In genomic region chr11:33774356-33775063, GRCh38 we compare ENCODE assay signal across 8 cellular contexts. TPM values are rescaled to one million over a fixed set of nuclear protein-coding genes. Genes with fewer than 3 reads are reported as not detected.
DNase-seq lines count a peak whose midpoint lies in the region; ATAC-seq, FAIRE-seq and TF ChIP-seq lines count a peak whose summit lies in the region.

FBXO3 (minus strand) TSS chr11:33774520; CDS start chr11:33774497, 23 bp downstream.

- peaks cover 29% of the 10 kb centered on the region for H4K20me1 ChIP-seq in astrocyte (ENCODE audit: insufficient read depth, low read length)

- H3K4me1 Mint-ChIP-seq in astrocyte (ENCODE audit: low read depth, unreplicated experiment) = peaks cover 11% of the 10 kb centered on the region

- H3K4me3 ChIP-seq in astrocyte (ENCODE audit: insufficient read depth, low read depth, low read length) = peak within 1 kb of the TSS; percentile 85
- H3K4me3 ChIP-seq in rectal smooth muscle tissue (ENCODE audit: low read length) = peak within 1 kb of the TSS; percentile 89
- peak within 1 kb of the TSS; percentile 75 to 96 for H3K4me3 ChIP-seq in vagina

- H2AFZ ChIP-seq in astrocyte (ENCODE audit: low read depth, low read length) = peak within 1 kb of the TSS; percentile 96

- no peaks in the 10 kb centered on the region for H3K9me3 Mint-ChIP-seq in astrocyte (ENCODE audit: unreplicated experiment)

- H3K4me2 ChIP-seq in astrocyte (ENCODE audit: low read length) = peak within 1 kb of the TSS; percentile 100

- FAIRE-seq in astrocyte (lab: Jason Lieb, UNC) = no peak

- H3K79me2 ChIP-seq in astrocyte (ENCODE audit: insufficient read depth, low read length) = peaks cover 31% of the 10 kb centered on the region

- H3K9ac ChIP-seq in astrocyte (ENCODE audit: low read length) = peak within 1 kb of the TSS; percentile 91
- H3K9ac ChIP-seq in rectal smooth muscle tissue (ENCODE audit: low read length) = peak within 1 kb of the TSS; percentile 73

- DNase-seq in NCI-H2029 (lab: John Stamatoyannopoulos, UW) (peak; percentile 85), T-helper 9 cell (peak; percentile 84), astrocyte (ENCODE audit: low read depth) (peak; percentile 68), hepatic stellate cell (ENCODE audit: low spot score) (peak; percentile 83), vagina (ENCODE audit: extremely low spot score in 2 of 2) (no peak)

- ATAC-seq in GM18502 (IDR thresholded peaks at IDR 0.05; ENCODE audit: poor library complexity, unreplicated experiment) (peak; percentile 75), HG02973 (IDR thresholded peaks at IDR 0.05; ENCODE audit: unreplicated experiment) (peak; percentile 64)

- H3K36me3 Mint-ChIP-seq in astrocyte (ENCODE audit: low read depth, unreplicated experiment) = no peaks in the 10 kb centered on the region

- TF ChIP-seq POLR2A in vagina (IDR thresholded peaks at IDR 0.05) = peak in 1 of 2 donors; percentile 44

- H3K9me3 ChIP-seq in astrocyte (ENCODE audit: insufficient read depth, low read depth, low read length) = no peaks in the 10 kb centered on the region
- H3K9me3 ChIP-seq in vagina = no peaks in the 10 kb centered on the region

- peak within 1 kb of the TSS; percentile 96 for H3K4me3 Mint-ChIP-seq in astrocyte (ENCODE audit: unreplicated experiment)

- no peaks in the 10 kb centered on the region for H3K27me3 ChIP-seq in astrocyte (ENCODE audit: insufficient read depth, low read length)
- no peaks in the 10 kb centered on the region for H3K27me3 ChIP-seq in rectal smooth muscle tissue (ENCODE audit: control insufficient read depth, insufficient read depth, low read length)
- H3K27me3 ChIP-seq in vagina = no peaks in the 10 kb centered on the region

- intact Hi-C loops in vagina (cut with DNase I) = no loop called here

- H3K27ac Mint-ChIP-seq in astrocyte (ENCODE audit: unreplicated experiment) = peak within 1 kb of the TSS; percentile 91

- H3K27ac ChIP-seq in astrocyte (ENCODE audit: low read depth, low read length) (peak within 1 kb of the TSS; percentile 76), rectal smooth muscle tissue (ENCODE audit: low read depth, low read length) (peak within 1 kb of the TSS; percentile 92), vagina (peak within 1 kb of the TSS; percentile 88)

- no peaks in the 10 kb centered on the region for H3K36me3 ChIP-seq in astrocyte (ENCODE audit: insufficient read depth, low read length)
- peaks cover 2% of the 10 kb centered on the region for H3K36me3 ChIP-seq in rectal smooth muscle tissue (ENCODE audit: control insufficient read depth, insufficient read depth, low read length)
- peaks cover 0 to 8% of the 10 kb centered on the region in 2 donors for H3K36me3 ChIP-seq in vagina

- TF ChIP-seq CTCF in astrocyte (IDR thresholded peaks at IDR 0.05; ENCODE audit: insufficient read depth, low read depth, low read length) (no peak), vagina (IDR thresholded peaks at IDR 0.05) (no peak)

- H3K4me1 ChIP-seq in astrocyte (ENCODE audit: insufficient read depth, low read length) = peaks cover 31% of the 10 kb centered on the region
- peaks cover 6% of the 10 kb centered on the region for H3K4me1 ChIP-seq in rectal smooth muscle tissue (ENCODE audit: control insufficient read depth, insufficient read depth, low read length)
- peaks cover 47% of the 10 kb centered on the region for H3K4me1 ChIP-seq in vagina

- no peaks in the 10 kb centered on the region for H3K27me3 Mint-ChIP-seq in astrocyte (ENCODE audit: low read depth, unreplicated experiment)

RNA-seq across cellular contexts. Expression of gene FBXO3, which starts in this region (rescaled TPM):
- 23.5 and 25.2 TPM in 2 replicates for total RNA-seq in astrocyte
- total RNA-seq in vagina = 29.7 TPM

Comparison
In these comparisons a context has a peak if more than half of its experiments do, and no peak if none do; other contexts are left out.
1. DNase-seq: peak in NCI-H2029 (single experiment), T-helper 9 cell (single experiment), astrocyte (single experiment) and hepatic stellate cell (single experiment); none in vagina (0 of 2).
2. Peak in every context shown above with its lines, with median percentiles within 50 percentile points of each other: H3K27ac ChIP-seq and H3K4me3 ChIP-seq.